ENCODE assay signal across 8 cellular contexts in genomic region chr16:1964506-1965471, GRCh38. TPM values are rescaled to one million over a fixed set of nuclear protein-coding genes. Genes with fewer than 3 reads are reported as not detected.
DNase-seq lines count a peak whose midpoint lies in the region; ATAC-seq, FAIRE-seq and TF ChIP-seq lines count a peak whose summit lies in the region.

Gene RPS2 (minus strand): TSS chr16:1964826. CDS start chr16:1964625, 201 bp downstream.

- H3K27ac ChIP-seq in heart left ventricle (peak within 1 kb of the TSS; percentile 85 to 99 (median 97)), upper lobe of right lung (peak within 1 kb of the TSS; percentile 98)

- H3K9me3 ChIP-seq in heart left ventricle = no peaks in the 10 kb centered on the region
- H3K9me3 ChIP-seq in upper lobe of right lung = no peaks in the 10 kb centered on the region

- H3K4me3 ChIP-seq in heart left ventricle = peak within 1 kb of the TSS; percentile 65 to 100 (median 87)
- peak within 1 kb of the TSS; percentile 75 for H3K4me3 ChIP-seq in upper lobe of right lung

- H3K4me1 ChIP-seq in heart left ventricle = peaks cover 7 to 46% (median 31%) of the 10 kb centered on the region in 12 donors
- H3K4me1 ChIP-seq in upper lobe of right lung = peaks cover 24% of the 10 kb centered on the region

- 1% methylated on average over 48 to 104 of the region's 104 CpGs for WGBS in heart left ventricle, 4 donors

- H3K36me3 ChIP-seq in heart left ventricle = peaks cover 0 to 33% (median 31%) of the 10 kb centered on the region in 9 donors
- peaks cover 27% of the 10 kb centered on the region for H3K36me3 ChIP-seq in upper lobe of right lung

- peak; percentile 100 for DNase-seq in GM12892 (ENCODE audit: insufficient read length)
- DNase-seq in NCI-H146 treated with DMSO at 0.1 percent for 48 hours (lab: John Stamatoyannopoulos, UW; ENCODE audit: unreplicated experiment) = peak; percentile 98
- peak; percentile 98 for DNase-seq in amniotic epithelial cell (ENCODE audit: low read depth)
- DNase-seq in heart left ventricle = peak; percentile 98 to 100 (median 99)
- peak; percentile 100 for DNase-seq in posterior vena cava (ENCODE audit: low spot score)
- peak; percentile 100 for DNase-seq in upper lobe of right lung

- H3K27me3 ChIP-seq in heart left ventricle = no peaks in the 10 kb centered on the region
- H3K27me3 ChIP-seq in upper lobe of right lung = no peaks in the 10 kb centered on the region

- TF ChIP-seq POLR2A in GM12892 (IDR thresholded peaks at IDR 0.05; ENCODE audit: low read depth, low read length) = peak; percentile 100
- peak; percentile 22 to 96 for TF ChIP-seq POLR2A in heart left ventricle (IDR thresholded peaks at IDR 0.05)

- FAIRE-seq in GM12892 (lab: Jason Lieb, UNC) = peak; percentile 92

- peak in 5 of 12 donors; percentile 1 to 28 (median 9) for TF ChIP-seq CTCF in heart left ventricle (IDR thresholded peaks at IDR 0.05)
- TF ChIP-seq CTCF in upper lobe of right lung (IDR thresholded peaks at IDR 0.05) = no peak

- intact Hi-C loops in T-helper 1 cell treated with Interleukin-12 subunit alpha and Interleukin-12 subunit beta and Interleukin-4 antibody, amounts not matched to agents 30 ng/mL and 1 ng/mL, for 36 hours (cut with micrococcal nuclease) = loop anchor here (1.0 to 10.0 kb wide), 9 partner anchors 8 to 350 kb away; partner anchors contain the start of genes CRAMP1, IFT140, MLST8 and MSRB1
- intact Hi-C loops in heart left ventricle (cut with DNase I) = no loop called here
- intact Hi-C loops in posterior vena cava (cut with DNase I) = no loop called here
- intact Hi-C loops in upper lobe of right lung (cut with DNase I) = no loop called here

- ATAC-seq in HG02870 (IDR thresholded peaks at IDR 0.05; ENCODE audit: unreplicated experiment) = peak; percentile 82
- ATAC-seq in heart left ventricle = peak; percentile 95 to 99 (median 96)
- ATAC-seq in upper lobe of right lung = peak; percentile 97

RNA-seq across cellular contexts. Expression of gene RPS2, which starts in this region (rescaled TPM):
- polyA plus RNA-seq in GM12892 (2012; ENCODE audit: missing spikeins) = 5,230 TPM
- total RNA-seq in T-helper 1 cell treated with Interleukin-12 subunit alpha and Interleukin-12 subunit beta and Interleukin-4 antibody, amounts not matched to agents 30 ng/mL and 1 ng/mL, for 36 hours = 2,266 and 2,280 TPM in 2 replicates
- total RNA-seq in heart left ventricle (1,000 to 10,000 TPM in 4 of 9 donors, 100 to 1,000 TPM in 5; 673 to 1,554 (median 968) TPM), posterior vena cava (1,000 to 10,000 TPM; 1,131 to 1,263 TPM), upper lobe of right lung (1,490 TPM)
- 1,000 to 10,000 TPM; 1,419 to 2,484 TPM for polyA plus RNA-seq in heart left ventricle

Comparison
In these comparisons a context has a peak if more than half of its experiments do, and no peak if none do; other contexts are left out.
1. Peak in every context shown above with its lines: DNase-seq, ATAC-seq, H3K4me3 ChIP-seq and H3K27ac ChIP-seq.